ENCODE assay signal across 1 cellular context in genomic region chr22:28910575-28911278, GRCh38.
TF ChIP-seq lines count a peak whose summit lies in the region.

No MANE protein-coding gene starts in this region.

TF ChIP-seq in HEK293, 187 proteins besides CTCF, POLR2A, EP300 and RAD21 (continued from another document):
- TF ChIP-seq TSHZ1 (tag by site-specific recombination; IDR thresholded peaks at IDR 0.05; ENCODE audit: borderline replicate concordance) (no peak), ZNF692 (tag by site-specific recombination; IDR thresholded peaks at IDR 0.05) (0 out of 2 replicates have a peak, but pooled peaks have one; percentile 0), ZNF600 (tag by site-specific recombination; IDR thresholded peaks at IDR 0.05) (no peak), ZNF623 (tag by site-specific recombination; IDR thresholded peaks at IDR 0.05) (no peak), ZNF362 (tag by site-specific recombination; IDR thresholded peaks at IDR 0.05) (no peak), ZNF423 (tag by site-specific recombination; IDR thresholded peaks at IDR 0.05) (no peak), ZNF571 (tag by site-specific recombination; IDR thresholded peaks at IDR 0.05) (no peak), ZNF513 (tag by site-specific recombination; IDR thresholded peaks at IDR 0.05) (no peak), ZNF341 (tag by site-specific recombination; IDR thresholded peaks at IDR 0.05; ENCODE audit: low read depth) (no peak), ZIC2 (tag by site-specific recombination; IDR thresholded peaks at IDR 0.05) (0 out of 2 replicates have a peak, but pooled peaks have one; percentile 8), PRDM2 (tag by site-specific recombination; IDR thresholded peaks at IDR 0.05; ENCODE audit: borderline replicate concordance) (no peak), ZNF747 (tag by site-specific recombination; IDR thresholded peaks at IDR 0.05) (no peak)
